Comparison of ENCODE assay signal across 34 cellular contexts in the genomic region with DNA sequence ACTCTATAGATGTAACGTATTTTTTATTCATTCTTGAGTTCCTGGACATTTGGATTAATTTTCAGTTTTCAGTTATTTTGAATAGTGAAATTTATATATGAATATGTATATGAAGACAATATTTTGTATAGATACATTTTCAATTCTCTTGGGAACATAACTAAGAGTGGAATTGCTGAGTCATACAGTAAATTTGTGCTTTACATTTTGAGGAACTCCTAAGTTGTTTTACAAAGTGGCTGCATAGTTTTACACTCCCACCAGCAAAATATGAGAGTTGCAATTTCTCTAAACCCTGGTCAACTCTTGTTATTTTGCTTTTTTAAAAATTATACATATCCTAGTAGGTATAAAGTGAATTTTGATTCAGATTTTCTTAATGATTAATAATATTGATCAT.
"Had no signal": no experiment of that assay in that cellular context is flagged by ENCODE, and none has a peak within 500 bp of the region (broad histone marks: within the 10 kb centered on the region; RNA-seq: fewer than 3 reads in every experiment).

No MANE protein-coding gene starts in this region.

- H3K4me1 ChIP-seq: adrenal gland, body of pancreas, esophagus squamous epithelium, left lung, lower lobe of right lung, neural progenitor cell, parathyroid adenoma, psoas muscle, uterus had no signal

- H3K36me3 Mint-ChIP-seq: activated naive CD4-positive, alpha-beta T cell treated with anti-CD3 and anti-CD28 coated beads, Interleukin-2, amount 50 U/mL, for 72 hours; natural killer cell; neural progenitor cell; stimulated activated memory B cell treated with anti-CD40 and anti-IgM and Interleukin-4, amounts not matched to agents 10 μg/mL and 1 μg/mL and 100 μg/mL, for 72 hours; type B pancreatic cell had no signal

- H3K9ac ChIP-seq: neural progenitor cell, parathyroid adenoma had no signal

- H3K9me3 ChIP-seq: body of pancreas, esophagus squamous epithelium, left lung, lower lobe of right lung, psoas muscle, uterus had no signal

- H3K4me3 ChIP-seq: adrenal gland, body of pancreas, esophagus squamous epithelium, left lung, lower lobe of right lung, neural progenitor cell, psoas muscle, smooth muscle cell, uterus had no signal

- H3K4me3 Mint-ChIP-seq: activated T-cell treated with anti-CD3 and anti-CD28 coated beads, Interleukin-2, amount 50 U/mL, for 72 hours; natural killer cell; neural progenitor cell; stimulated activated memory B cell treated with anti-CD40 and anti-IgM and Interleukin-4, amounts not matched to agents 10 μg/mL and 1 μg/mL and 100 μg/mL, for 72 hours; stimulated activated naive CD8-positive, alpha-beta T cell treated with anti-CD3 and anti-CD28 coated beads, Interleukin-15, amount 100 ng/mL, for 72 hours; type B pancreatic cell had no signal

- FAIRE-seq: colon, islet of Langerhans had no signal

- H3K27ac Mint-ChIP-seq: activated naive CD4-positive, alpha-beta T cell treated with anti-CD3 and anti-CD28 coated beads, Interleukin-2, amount 50 U/mL, for 72 hours; activated T-cell treated with anti-CD3 and anti-CD28 coated beads, Interleukin-2, amount 50 U/mL, for 72 hours; natural killer cell; neural progenitor cell; stimulated activated memory B cell treated with anti-CD40 and anti-IgM and Interleukin-4, amounts not matched to agents 10 μg/mL and 1 μg/mL and 100 μg/mL, for 72 hours; stimulated activated naive CD8-positive, alpha-beta T cell treated with anti-CD3 and anti-CD28 coated beads, Interleukin-15, amount 100 ng/mL, for 72 hours; type B pancreatic cell had no signal

- ATAC-seq: activated naive CD4-positive, alpha-beta T cell treated with anti-CD3 and anti-CD28 coated beads, Interleukin-2, amount 50 U/mL, for 72 hours; activated T-cell treated with anti-CD3 and anti-CD28 coated beads, Interleukin-2, amount 50 U/mL, for 72 hours; body of pancreas; left lung; lower lobe of right lung; natural killer cell; psoas muscle; stimulated activated memory B cell treated with anti-CD40 and anti-IgM and Interleukin-4, amounts not matched to agents 10 μg/mL and 1 μg/mL and 100 μg/mL, for 72 hours; stimulated activated naive CD8-positive, alpha-beta T cell treated with anti-CD3 and anti-CD28 coated beads, Interleukin-15, amount 100 ng/mL, for 72 hours had no signal

- H3K4me2 ChIP-seq: neural progenitor cell, smooth muscle cell had no signal

- H3K36me3 ChIP-seq: adrenal gland, esophagus squamous epithelium, left lung, lower lobe of right lung, neural progenitor cell, uterus had no signal

- H3K79me2 ChIP-seq: parathyroid adenoma had no signal

- H2AFZ ChIP-seq: neural progenitor cell, parathyroid adenoma had no signal

- H3K27me3 ChIP-seq: adrenal gland, body of pancreas, esophagus squamous epithelium, left lung, neural progenitor cell, uterus had no signal

- H3K27ac ChIP-seq: adrenal gland, body of pancreas, epithelial cell of prostate, esophagus squamous epithelium, left lung, lower lobe of right lung, neural progenitor cell, parathyroid adenoma, psoas muscle, uterus, VCaP had no signal

- H3K27me3 Mint-ChIP-seq: stimulated activated memory B cell treated with anti-CD40 and anti-IgM and Interleukin-4, amounts not matched to agents 10 μg/mL and 1 μg/mL and 100 μg/mL, for 72 hours; stimulated activated naive CD8-positive, alpha-beta T cell treated with anti-CD3 and anti-CD28 coated beads, Interleukin-15, amount 100 ng/mL, for 72 hours; type B pancreatic cell had no signal

- H3K9me3 Mint-ChIP-seq: neural progenitor cell, type B pancreatic cell had no signal

- DNase-seq: activated CD4-positive, alpha-beta T cell treated with anti-CD3 and anti-CD28 coated beads for 4 hours; activated CD4-positive, alpha-beta T cell treated with anti-CD3 and anti-CD28 coated beads, Interleukin-2, amount 50 U/mL, for 4 hours; activated naive CD4-positive, alpha-beta T cell; activated T-cell treated with anti-CD3 and anti-CD28 coated beads for 4 hours; activated T-cell treated with anti-CD3 and anti-CD28 coated beads, Interleukin-2, amount 50 U/mL, for 72 hours; adrenal gland; aorta; body of pancreas; dermis blood vessel endothelial cell; effector CD8-positive, alpha-beta T cell; esophagus squamous epithelium; foreskin melanocyte; left lung; lower lobe of right lung; mesenchymal stem cell; natural killer cell; occipital lobe; psoas muscle; stimulated activated CD4-positive, alpha-beta T cell treated with anti-CD3 and anti-CD28 coated beads, Interleukin-1b, Interleukin-23, amount 100 ng/mL, for 48 hours; stimulated activated CD4-positive, alpha-beta T cell treated with anti-CD3 and anti-CD28 coated beads, Interleukin-4, amount 100 ng/mL, for 4 hours; stimulated activated CD8-positive, alpha-beta memory T cell treated with anti-CD3 and anti-CD28 coated beads, Interleukin-4, amount 100 ng/mL, for 48 hours; stimulated activated naive CD8-positive, alpha-beta T cell treated with anti-CD3 and anti-CD28 coated beads, Interleukin-15, amount 100 ng/mL, for 72 hours; substantia nigra; uterus had no signal

- H3K4me1 Mint-ChIP-seq: natural killer cell; neural progenitor cell; stimulated activated memory B cell treated with anti-CD40 and anti-IgM and Interleukin-4, amounts not matched to agents 10 μg/mL and 1 μg/mL and 100 μg/mL, for 72 hours; stimulated activated naive CD8-positive, alpha-beta T cell treated with anti-CD3 and anti-CD28 coated beads, Interleukin-15, amount 100 ng/mL, for 72 hours had no signal
